ENCODE assay signal across 28 cellular contexts in genomic region chr4:101655005-101655404, GRCh38.
"Had no signal": no experiment of that assay in that cellular context is flagged by ENCODE, and none has a peak within 500 bp of the region (broad histone marks: within the 10 kb centered on the region; RNA-seq: fewer than 3 reads in every experiment).

No MANE protein-coding gene starts in this region.

- H3K27ac Mint-ChIP-seq: dendritic cell treated with granulocyte-macrophage colony-stimulating factor and Interleukin-4, amounts not matched to agents 40 ng/mL and 50 ng/mL, for 4 days; effector memory CD8-positive, alpha-beta T cell; endodermal cell had no signal

- H3K9me3 ChIP-seq: colonic mucosa, esophagus muscularis mucosa, esophagus squamous epithelium, gastrocnemius medialis, gastroesophageal sphincter, heart right ventricle had no signal

- H3K27me3 Mint-ChIP-seq: dendritic cell treated with granulocyte-macrophage colony-stimulating factor and Interleukin-4, amounts not matched to agents 40 ng/mL and 50 ng/mL, for 4 days had no signal

- H3K4me1 ChIP-seq: colonic mucosa, gastroesophageal sphincter had no signal

- H3K27me3 ChIP-seq: colonic mucosa, esophagus muscularis mucosa, esophagus squamous epithelium, foreskin keratinocyte, gastrocnemius medialis, gastroesophageal sphincter, heart right ventricle had no signal

- H3K4me3 Mint-ChIP-seq: dendritic cell treated with granulocyte-macrophage colony-stimulating factor and Interleukin-4, amounts not matched to agents 40 ng/mL and 50 ng/mL, for 4 days; effector memory CD8-positive, alpha-beta T cell; endodermal cell had no signal

- H3K4me3 ChIP-seq: colonic mucosa, coronary artery, dorsolateral prefrontal cortex, esophagus muscularis mucosa, esophagus squamous epithelium, gastrocnemius medialis, gastroesophageal sphincter, heart right ventricle had no signal

- H3K27ac ChIP-seq: colonic mucosa, coronary artery, dorsolateral prefrontal cortex, epithelial cell of prostate, esophagus muscularis mucosa, esophagus squamous epithelium, foreskin keratinocyte, gastrocnemius medialis, gastroesophageal sphincter, heart right ventricle had no signal

- H3K9me3 Mint-ChIP-seq: dendritic cell treated with granulocyte-macrophage colony-stimulating factor and Interleukin-4, amounts not matched to agents 40 ng/mL and 50 ng/mL, for 4 days; effector memory CD8-positive, alpha-beta T cell; endodermal cell had no signal

- H3K36me3 ChIP-seq: colonic mucosa, esophagus muscularis mucosa, esophagus squamous epithelium, gastrocnemius medialis, gastroesophageal sphincter, heart right ventricle had no signal

- H3K4me1 Mint-ChIP-seq: endodermal cell had no signal

- DNase-seq: colonic mucosa; cortex of kidney; dermis blood vessel endothelial cell; dorsolateral prefrontal cortex; effector CD4-positive, alpha-beta T cell; effector CD8-positive, alpha-beta T cell; effector memory CD4-positive, alpha-beta T cell; effector memory CD8-positive, alpha-beta T cell; endodermal cell; erythroblast; esophagus squamous epithelium; foreskin fibroblast; foreskin keratinocyte; foreskin melanocyte; gastrocnemius medialis; glutamatergic neuron; head of caudate nucleus; heart right ventricle had no signal

- ATAC-seq: effector memory CD8-positive, alpha-beta T cell; esophagus mucosa; foreskin keratinocyte; gastrocnemius medialis; gastroesophageal sphincter had no signal

- FAIRE-seq: colon, endometrium, endothelial cell of umbilical vein, frontal cortex had no signal
